In the genomic region with DNA sequence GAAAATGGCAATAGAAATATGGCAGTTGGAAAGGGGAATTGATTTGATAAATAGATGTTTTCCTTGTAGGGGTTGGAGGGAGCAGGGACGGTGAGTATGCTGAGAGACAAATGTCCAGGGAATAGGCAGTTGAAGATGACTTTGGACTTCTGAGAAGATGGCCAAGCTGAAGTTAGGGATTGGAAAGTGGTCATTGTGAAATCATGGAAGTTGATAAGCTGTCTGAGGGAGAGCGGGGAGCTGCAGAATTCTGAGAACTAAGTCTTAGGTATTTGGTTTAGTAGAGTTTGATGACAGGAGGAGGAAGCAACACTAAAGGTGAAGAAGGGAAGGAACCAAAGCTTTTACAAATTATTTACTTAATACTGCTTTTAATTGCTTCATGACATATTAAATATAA, we compare ENCODE assay signal across 15 cellular contexts. TPM values are rescaled to one million over a fixed set of nuclear protein-coding genes. Genes with fewer than 3 reads are reported as not detected.
DNase-seq lines count a peak whose midpoint lies in the region; ATAC-seq, FAIRE-seq and TF ChIP-seq lines count a peak whose summit lies in the region.
"Had no signal": no experiment of that assay in that cellular context is flagged by ENCODE, and none has a peak within 500 bp of the region (broad histone marks: within the 10 kb centered on the region; RNA-seq: fewer than 3 reads in every experiment).

No MANE protein-coding gene starts in this region.

- H3K27me3 ChIP-seq in SJCRH30: no peaks in the 10 kb centered on the region
- H3K27me3 ChIP-seq in mammary epithelial cell (ENCODE audit: insufficient read depth, low read length): no peaks in the 10 kb centered on the region
- H3K27me3 ChIP-seq in HepG2 (ENCODE audit: control insufficient read depth in 1 of 2, insufficient read depth in 2 of 2, low read length in 2 of 2): no peaks in the 10 kb centered on the region
- H3K27me3 ChIP-seq: foreskin keratinocyte had no signal

- peak overlapping the region; percentile 8; the same call in 1 of the 2 replicates for H3K27ac ChIP-seq in SJCRH30
- H3K27ac ChIP-seq in mammary epithelial cell (ENCODE audit: insufficient read depth, low read depth, low read length): no peak overlapping the region
- H3K27ac ChIP-seq in HepG2 (ENCODE audit: extremely low read length, insufficient read depth, low read length): peak overlapping the region; percentile 34
- H3K27ac ChIP-seq: foreskin keratinocyte had no signal

- H3K9me3 Mint-ChIP-seq in stimulated activated effector memory CD8-positive, alpha-beta T cell treated with anti-CD3 and anti-CD28 coated beads, Interleukin-12 subunit alpha, Interleukin-12 subunit beta, amount 100 ng/mL, for 72 hours: no peaks in the 10 kb centered on the region
- no peaks in the 10 kb centered on the region for H3K9me3 Mint-ChIP-seq in osteocyte (ENCODE audit: unreplicated experiment)
- H3K9me3 Mint-ChIP-seq: activated B cell treated with CpG ODN at 0.5 μM for 24 hours; T-helper 2 cell treated with Interferon-gamma antibody and Interleukin-4, amounts not matched to agents 5 μg/mL and 100 μg/mL, for 36 hours had no signal

- H3K36me3 Mint-ChIP-seq in stimulated activated effector memory CD8-positive, alpha-beta T cell treated with anti-CD3 and anti-CD28 coated beads, Interleukin-12 subunit alpha, Interleukin-12 subunit beta, amount 100 ng/mL, for 72 hours: peaks cover 99% of the 10 kb centered on the region
- peaks cover 41% of the 10 kb centered on the region for H3K36me3 Mint-ChIP-seq in osteocyte (ENCODE audit: unreplicated experiment)

- WGBS in mammary epithelial cell (ENCODE audit: low coverage, missing lambda C conversion rate): 75% methylated on average over 2 of the region's 2 CpGs
- 90% methylated on average over 2 of the region's 2 CpGs for WGBS in HepG2 (ENCODE audit: low lambda C conversion rate)

- peak overlapping the region; percentile 8 for H3K27ac Mint-ChIP-seq in stimulated activated effector memory CD8-positive, alpha-beta T cell treated with anti-CD3 and anti-CD28 coated beads, Interleukin-12 subunit alpha, Interleukin-12 subunit beta, amount 100 ng/mL, for 72 hours
- no peak overlapping the region for H3K27ac Mint-ChIP-seq in osteocyte (ENCODE audit: unreplicated experiment)
- H3K27ac Mint-ChIP-seq: activated B cell treated with CpG ODN at 0.5 μM for 24 hours; T-helper 2 cell treated with Interferon-gamma antibody and Interleukin-4, amounts not matched to agents 5 μg/mL and 100 μg/mL, for 36 hours had no signal

- H3K9ac ChIP-seq in mammary epithelial cell (ENCODE audit: insufficient read depth, low read length): no peak overlapping the region
- H3K9ac ChIP-seq in HepG2 (ENCODE audit: insufficient read depth, low read depth, low read length): no peak overlapping the region

- DNase-seq in SJCRH30: peak in 1 of 2 experiments; percentile 8
- DNase-seq in mammary epithelial cell: no peak
- no peak for DNase-seq in HepG2 (ENCODE audit: low spot score)
- no peak for DNase-seq in stimulated activated effector memory CD8-positive, alpha-beta T cell treated with anti-CD3 and anti-CD28 coated beads, Interleukin-12 subunit alpha, Interleukin-12 subunit beta, amount 100 ng/mL, for 72 hours (ENCODE audit: low spot score in 2 of 2)
- no peak for DNase-seq in osteocyte (ENCODE audit: extremely low spot score, unreplicated experiment)
- no peak for DNase-seq in SW 1271 (lab: John Stamatoyannopoulos, UW)
- DNase-seq: activated B cell treated with CpG ODN at 0.5 μM for 24 hours; activated effector memory CD4-positive, alpha-beta T cell treated with anti-CD3 and anti-CD28 coated beads, Interleukin-2, amount 50 U/mL, for 16 hours; AML-193; Calu3; stimulated activated CD4-positive, alpha-beta T cell treated with anti-CD3 and anti-CD28 coated beads, Interleukin-4, amount 100 ng/mL, for 4 hours had no signal

- H3K79me2 ChIP-seq in mammary epithelial cell (ENCODE audit: insufficient read depth, low read length): peaks cover 4% of the 10 kb centered on the region
- H3K79me2 ChIP-seq in HepG2 (ENCODE audit: insufficient read depth, low read length): no peaks in the 10 kb centered on the region

- H3K9me3 ChIP-seq in SJCRH30 (replicated peaks): no peaks in the 10 kb centered on the region
- H3K9me3 ChIP-seq in mammary epithelial cell (replicated peaks; ENCODE audit: insufficient read depth, low read length): no peaks in the 10 kb centered on the region
- H3K9me3 ChIP-seq in HepG2 (ENCODE audit: low read length): no peaks in the 10 kb centered on the region

- TF ChIP-seq POLR2A in HepG2 (IDR thresholded peaks at IDR 0.05; ENCODE audit: insufficient read depth in 1 of 2, low read depth in 2 of 2, low read length in 2 of 2): no peak

- H3K4me1 ChIP-seq in SJCRH30 (peaks cover 13% of the 10 kb centered on the region), mammary epithelial cell (ENCODE audit: insufficient read depth, low read length) (peaks cover 16% of the 10 kb centered on the region), HepG2 (ENCODE audit: insufficient read depth, low read length) (peaks cover 26% of the 10 kb centered on the region)

- no peaks in the 10 kb centered on the region for H3K4me1 Mint-ChIP-seq in stimulated activated effector memory CD8-positive, alpha-beta T cell treated with anti-CD3 and anti-CD28 coated beads, Interleukin-12 subunit alpha, Interleukin-12 subunit beta, amount 100 ng/mL, for 72 hours
- H3K4me1 Mint-ChIP-seq in osteocyte (ENCODE audit: unreplicated experiment): no peaks in the 10 kb centered on the region
- H3K4me1 Mint-ChIP-seq: activated B cell treated with CpG ODN at 0.5 μM for 24 hours had no signal

- H4K20me1 ChIP-seq in mammary epithelial cell (ENCODE audit: insufficient read depth, low read length): no peaks in the 10 kb centered on the region
- H4K20me1 ChIP-seq in HepG2 (ENCODE audit: insufficient read depth, low read length): no peaks in the 10 kb centered on the region

- BruUV-seq in mammary epithelial cell (replicated peaks; lab: Mats Ljungman, UMichigan) (no TSS peak), HepG2 (replicated peaks; lab: Mats Ljungman, UMichigan) (no TSS peak)

- no peak overlapping the region for H3K4me3 ChIP-seq in SJCRH30
- no peak overlapping the region for H3K4me3 ChIP-seq in mammary epithelial cell (replicated peaks in 1 of 3; ENCODE audit: insufficient read depth in 1 of 3, low read depth in 2 of 3, low read length in 3 of 3)
- no peak overlapping the region for H3K4me3 ChIP-seq in HepG2 (replicated peaks in 1 of 3; ENCODE audit: insufficient read depth in 1 of 3, low read depth in 2 of 3, low read length in 3 of 3)

- in situ Hi-C loops in mammary epithelial cell (cut with MboI; ENCODE audit: low sequenced_read_pairs in 2 of 2): no loop called here
- in situ Hi-C loops in HepG2 (cut with HindIII; ENCODE audit: extremely low pct_ligation_motif_present, low pct_unique_long_range_greater_than_20kb): no loop called here

- no peak for FAIRE-seq in HepG2 (lab: Jason Lieb, UNC)
- FAIRE-seq: small intestine had no signal

- CTCF ChIA-PET in mammary epithelial cell (lab: Charles Lee; ENCODE audit: low non-redundant PET) (interaction anchor here (0.5 to 0.9 kb wide), 2 partner anchors 12 to 871 kb away, joined by 3 to 4 read pairs; no protein-coding TSS in a partner anchor), HepG2 (lab: Yijun Ruan, JAX; ENCODE audit: low intra/inter-chr PET ratio, low total read pairs) (no interaction called here)

- ATAC-seq in HepG2 (no peak), GM18868 (IDR thresholded peaks at IDR 0.05; ENCODE audit: unreplicated experiment) (no peak)
- no peak for ATAC-seq in stimulated activated effector memory CD8-positive, alpha-beta T cell treated with anti-CD3 and anti-CD28 coated beads, Interleukin-12 subunit alpha, Interleukin-12 subunit beta, amount 100 ng/mL, for 72 hours

- no peak for TF ChIP-seq EP300 in HepG2 (IDR thresholded peaks at IDR 0.05; ENCODE audit: low read depth in 2 of 2, low read length in 2 of 2)
- TF ChIP-seq EP300 in HepG2 (CRISPR knock-in tag; IDR thresholded peaks at IDR 0.05; ENCODE audit: borderline replicate concordance): no peak

- intact Hi-C loops in mammary epithelial cell (cut with micrococcal nuclease) (no loop called here), HepG2 (cut with micrococcal nuclease; ENCODE audit: unreplicated experiment) (no loop called here)

- peak overlapping the region; percentile 65 for H3K4me2 ChIP-seq in mammary epithelial cell (ENCODE audit: insufficient read depth, low read depth, low read length)
- no peak overlapping the region for H3K4me2 ChIP-seq in HepG2 (ENCODE audit: low read depth, low read length)

- no peak overlapping the region for H2AFZ ChIP-seq in mammary epithelial cell (ENCODE audit: low read depth, low read length)
- H2AFZ ChIP-seq in HepG2 (ENCODE audit: low read length): no peak overlapping the region

- no peaks in the 10 kb centered on the region for H3K27me3 Mint-ChIP-seq in osteocyte (ENCODE audit: unreplicated experiment)
- H3K27me3 Mint-ChIP-seq: activated B cell treated with CpG ODN at 0.5 μM for 24 hours had no signal

- H3K4me3 Mint-ChIP-seq in stimulated activated effector memory CD8-positive, alpha-beta T cell treated with anti-CD3 and anti-CD28 coated beads, Interleukin-12 subunit alpha, Interleukin-12 subunit beta, amount 100 ng/mL, for 72 hours: no peak overlapping the region
- no peak overlapping the region for H3K4me3 Mint-ChIP-seq in osteocyte (ENCODE audit: unreplicated experiment)
- H3K4me3 Mint-ChIP-seq: activated B cell treated with CpG ODN at 0.5 μM for 24 hours; T-helper 2 cell treated with Interferon-gamma antibody and Interleukin-4, amounts not matched to agents 5 μg/mL and 100 μg/mL, for 36 hours had no signal

- no peak for TF ChIP-seq CTCF in mammary epithelial cell (conservative IDR thresholded peaks at IDR 0.05 in 1 of 2, IDR thresholded peaks at IDR 0.05 in 1 of 2; ENCODE audit: extremely low read depth in 1 of 2, insufficient read depth in 1 of 2, low read depth in 1 of 2, low read length in 2 of 2)
- no peak for TF ChIP-seq CTCF in HepG2 (CRISPR knock-in tag; IDR thresholded peaks at IDR 0.05)
- no peak for TF ChIP-seq CTCF in osteocyte (IDR thresholded peaks at IDR 0.05)

- TF ChIP-seq RAD21 in HepG2 (CRISPR knock-in tag; IDR thresholded peaks at IDR 0.05): no peak

- POLR2A ChIA-PET in HepG2 (lab: Yijun Ruan, JAX): interaction anchor here (1.7 kb wide), 2 partner anchors 11 to 15 kb away, joined by 8 to 14 read pairs; a partner anchor contains a TSS

- H3K36me3 ChIP-seq in SJCRH30 (peaks cover 71% of the 10 kb centered on the region), mammary epithelial cell (ENCODE audit: insufficient read depth, low read length) (peaks cover 25% of the 10 kb centered on the region), HepG2 (replicated peaks in 1 of 2; ENCODE audit: control insufficient read depth in 1 of 2, insufficient read depth in 2 of 2, low read length in 2 of 2) (peaks cover 29 to 81% of the 10 kb centered on the region in 2 experiments)

- dilution Hi-C loops in mammary epithelial cell (cut with HindIII; ENCODE audit: low sequenced_read_pairs): no loop called here

RNA-seq across cellular contexts. Expression of a gene that starts 15.1 kb away (rescaled TPM):
- 29.1 and 36.2 TPM in 2 replicates for total RNA-seq in SJCRH30 (2014; rRNA removed; shearing (Covaris generic))
- 10 to 100 TPM; 10.8 to 34.7 TPM for total RNA-seq in mammary epithelial cell
- 10.8 TPM for polyA plus RNA-seq in mammary epithelial cell
- polyA minus RNA-seq in mammary epithelial cell: 19.1 TPM
- total RNA-seq in HepG2 (2016; rRNA removed; fragmentation: Illumina TruSeq; extraction: Trizol): 66.7 and 86.0 TPM in 2 replicates
- total RNA-seq in HepG2 (2016; cell fraction: cytosol; rRNA removed; fragmentation: Illumina TruSeq; extraction: Trizol; ENCODE audit: low read depth): 30.8 and 32.0 TPM in 2 replicates
- total RNA-seq in HepG2 (2016; cell fraction: insoluble cytoplasmic fraction; rRNA removed; fragmentation: Illumina TruSeq; extraction: Trizol): 74.9 and 86.0 TPM in 2 replicates
- 50.4 and 54.3 TPM in 2 replicates for total RNA-seq in HepG2 (2016; cell fraction: membrane; rRNA removed; fragmentation: Illumina TruSeq; extraction: Trizol)
- 91.1 and 92.0 TPM in 2 replicates for total RNA-seq in HepG2 (2016; cell fraction: nucleus; rRNA removed; fragmentation: Illumina TruSeq; extraction: Trizol)
- polyA plus RNA-seq in HepG2 (2011; rRNA removed): 18.7 and 23.1 TPM in 2 replicates
- 10.1 and 15.3 TPM in 2 replicates for polyA plus RNA-seq in HepG2 (2011; cell fraction: cytosol; rRNA removed)
- 20.9 and 31.1 TPM in 2 replicates for polyA plus RNA-seq in HepG2 (2011; cell fraction: nucleus; rRNA removed)
- 27.5 and 36.0 TPM in 2 replicates for polyA plus RNA-seq in HepG2 (2012)
- 19.8 and 21.6 TPM in 2 replicates for polyA plus RNA-seq in HepG2 (2016; cell fraction: cytosol; fragmentation: Illumina TruSeq; extraction: Trizol; ENCODE audit: low read depth)
- polyA plus RNA-seq in HepG2 (2016; cell fraction: insoluble cytoplasmic fraction; fragmentation: Illumina TruSeq; extraction: Trizol; ENCODE audit: low read depth): 63.1 and 68.5 TPM in 2 replicates
- 22.7 and 26.9 TPM in 2 replicates for polyA plus RNA-seq in HepG2 (2016; cell fraction: membrane; fragmentation: Illumina TruSeq; extraction: Trizol; ENCODE audit: low read depth)
- 87.8 and 109 TPM in 2 replicates for polyA plus RNA-seq in HepG2 (2016; cell fraction: nucleus; fragmentation: Illumina TruSeq; extraction: Trizol; ENCODE audit: insufficient read depth, low read depth)
- 4.9 and 6.3 TPM in 2 replicates for polyA minus RNA-seq in HepG2 (2011; rRNA and poly(A)+ RNA removed; ENCODE audit: low replicate concordance)
- polyA minus RNA-seq in HepG2 (2011; cell fraction: cytosol; rRNA and poly(A)+ RNA removed): 8.4 and 9.1 TPM in 2 replicates
- 107 and 108 TPM in 2 replicates for polyA minus RNA-seq in HepG2 (2011; cell fraction: nucleus; rRNA and poly(A)+ RNA removed)
- 19.4 and 20.4 TPM in 2 replicates for total RNA-seq in osteocyte

RNA-seq across cellular contexts. Expression of a gene that starts 15.3 kb away (rescaled TPM):
- total RNA-seq in SJCRH30 (2014; rRNA removed; shearing (Covaris generic)): 27.8 and 33.9 TPM in 2 replicates
- total RNA-seq in mammary epithelial cell (10 to 100 TPM in 1 of 2 donors, 1 to 10 TPM in 1; 6.7 to 16.2 TPM), HepG2 (2016; rRNA removed; fragmentation: Illumina TruSeq; extraction: Trizol) (66.9 and 95.1 TPM in 2 replicates), osteocyte (11.3 and 11.8 TPM in 2 replicates)
- polyA plus RNA-seq in mammary epithelial cell (2.7 TPM), HepG2 (2011; rRNA removed) (5.7 and 7.3 TPM in 2 replicates)
- 0.72 TPM for polyA minus RNA-seq in mammary epithelial cell
- total RNA-seq in HepG2 (2016; cell fraction: cytosol; rRNA removed; fragmentation: Illumina TruSeq; extraction: Trizol; ENCODE audit: low read depth): 7.5 and 9.0 TPM in 2 replicates
- 68.6 and 90.2 TPM in 2 replicates for total RNA-seq in HepG2 (2016; cell fraction: insoluble cytoplasmic fraction; rRNA removed; fragmentation: Illumina TruSeq; extraction: Trizol)
- 13.8 and 18.1 TPM in 2 replicates for total RNA-seq in HepG2 (2016; cell fraction: membrane; rRNA removed; fragmentation: Illumina TruSeq; extraction: Trizol)
- 67.2 and 79.2 TPM in 2 replicates for total RNA-seq in HepG2 (2016; cell fraction: nucleus; rRNA removed; fragmentation: Illumina TruSeq; extraction: Trizol)
- 1.7 and 2.7 TPM in 2 replicates for polyA plus RNA-seq in HepG2 (2011; cell fraction: cytosol; rRNA removed)
- polyA plus RNA-seq in HepG2 (2011; cell fraction: nucleus; rRNA removed): 2.5 and 5.8 TPM in 2 replicates
- polyA plus RNA-seq in HepG2 (2012): 34.6 and 44.9 TPM in 2 replicates
- polyA plus RNA-seq in HepG2 (2016; cell fraction: cytosol; fragmentation: Illumina TruSeq; extraction: Trizol; ENCODE audit: low read depth): 1.00 and 1.2 TPM in 2 replicates
- 69.7 and 73.1 TPM in 2 replicates for polyA plus RNA-seq in HepG2 (2016; cell fraction: insoluble cytoplasmic fraction; fragmentation: Illumina TruSeq; extraction: Trizol; ENCODE audit: low read depth)
- 3.0 and 3.7 TPM in 2 replicates for polyA plus RNA-seq in HepG2 (2016; cell fraction: membrane; fragmentation: Illumina TruSeq; extraction: Trizol; ENCODE audit: low read depth)
- 61.2 and 66.0 TPM in 2 replicates for polyA plus RNA-seq in HepG2 (2016; cell fraction: nucleus; fragmentation: Illumina TruSeq; extraction: Trizol; ENCODE audit: insufficient read depth, low read depth)
- polyA minus RNA-seq in HepG2 (2011; rRNA and poly(A)+ RNA removed; ENCODE audit: low replicate concordance): 0.32 and 0.37 TPM in 2 replicates
- polyA minus RNA-seq in HepG2 (2011; cell fraction: cytosol; rRNA and poly(A)+ RNA removed): 10.5 and 11.4 TPM in 2 replicates
- 47.6 and 49.1 TPM in 2 replicates for polyA minus RNA-seq in HepG2 (2011; cell fraction: nucleus; rRNA and poly(A)+ RNA removed)
